In the genomic region with DNA sequence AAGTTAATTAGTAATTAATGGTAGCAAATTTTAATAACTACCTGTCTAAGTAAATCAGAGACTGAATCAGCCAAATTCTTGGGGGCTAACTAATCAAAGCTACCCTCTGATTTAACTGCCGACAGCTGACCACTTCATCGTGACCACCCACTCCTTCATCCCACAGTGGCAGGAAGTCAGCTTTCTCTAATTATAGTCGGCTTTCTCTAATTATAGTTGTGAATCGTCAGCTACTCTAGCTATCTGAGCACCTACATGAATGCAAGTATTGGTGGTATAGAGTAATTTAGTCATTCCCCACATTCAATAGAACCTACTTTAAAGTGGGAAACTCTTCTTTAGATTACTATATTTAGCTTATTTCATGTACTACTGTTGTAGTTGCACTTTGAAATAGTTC, we compare ENCODE assay signal across 29 cellular contexts.
A peak's percentile ranks its signal among the peaks of the same experiment; 100 is the strongest.
DNase-seq lines count a peak whose midpoint lies in the region; ATAC-seq and TF ChIP-seq lines count a peak whose summit lies in the region.
"Had no signal": no experiment of that assay in that cellular context is flagged by ENCODE, and none has a peak within 500 bp of the region (broad histone marks: within the 10 kb centered on the region; RNA-seq: fewer than 3 reads in every experiment).

No MANE protein-coding gene starts in this region.

- H3K27me3 Mint-ChIP-seq in naive thymus-derived CD4-positive, alpha-beta T cell = no peaks in the 10 kb centered on the region
- H3K27me3 Mint-ChIP-seq in neural progenitor cell (ENCODE audit: insufficient read depth, low read depth) = peaks cover 3% of the 10 kb centered on the region
- H3K27me3 Mint-ChIP-seq: activated naive CD8-positive, alpha-beta T cell treated with anti-CD3 and anti-CD28 coated beads, Interleukin-2, amount 10 ng/mL, durations not matched to agents 7 days and 5 days; CD4-positive, CD25-positive, alpha-beta regulatory T cell; effector memory CD8-positive, alpha-beta T cell; IgD-negative memory B cell had no signal

- H3K9me3 Mint-ChIP-seq in naive thymus-derived CD4-positive, alpha-beta T cell = peaks cover 0 to 6% (median 0%) of the 10 kb centered on the region in 11 donors
- no peaks in the 10 kb centered on the region for H3K9me3 Mint-ChIP-seq in neural progenitor cell
- H3K9me3 Mint-ChIP-seq: effector memory CD8-positive, alpha-beta T cell; nephron had no signal

- no peaks in the 10 kb centered on the region for H3K27me3 ChIP-seq in naive thymus-derived CD4-positive, alpha-beta T cell (ENCODE audit: control insufficient read depth in 2 of 2, insufficient read depth in 2 of 2, low read length in 2 of 2)
- H3K27me3 ChIP-seq in MM.1S (replicated peaks; ENCODE audit: insufficient read depth, low read length) = no peaks in the 10 kb centered on the region
- H3K27me3 ChIP-seq in neural progenitor cell = no peaks in the 10 kb centered on the region
- H3K27me3 ChIP-seq: ascending aorta, right atrium auricular region, tibial artery had no signal

- no peak overlapping the region for H2AFZ ChIP-seq in MM.1S (ENCODE audit: low read length)
- no peak overlapping the region for H2AFZ ChIP-seq in neural progenitor cell (replicated peaks)

- DNase-seq in naive thymus-derived CD4-positive, alpha-beta T cell = no peak
- DNase-seq in iPS-NIHi11 (ENCODE audit: low spot score) (no peak), MM.1S (no peak), neural progenitor cell (ENCODE audit: low spot score) (no peak), germinal center (ENCODE audit: low spot score) (no peak)
- DNase-seq: activated CD8-positive, alpha-beta T cell treated with anti-CD3 and anti-CD28 coated beads, Interleukin-2, amount 10 ng/mL, durations not matched to agents 7 days and 5 days; activated effector memory CD4-positive, alpha-beta T cell treated with anti-CD3 and anti-CD28 coated beads, Interleukin-2, amount 50 U/mL, for 16 hours; activated naive CD8-positive, alpha-beta T cell treated with anti-CD3 and anti-CD28 coated beads, Interleukin-2, amount 10 ng/mL, durations not matched to agents 7 days and 5 days; CD4-positive, CD25-positive, alpha-beta regulatory T cell; cortex of kidney; DND-41; effector memory CD8-positive, alpha-beta T cell; foreskin fibroblast; NCI-H1105 treated with DMSO at 0.1 percent for 48 hours; NCI-H2029; NCI-H446; OCI-M1; SK-N-SH; stimulated activated CD4-positive, alpha-beta T cell treated with anti-CD3 and anti-CD28 coated beads, Interleukin-2, amount 100 ng/mL, for 24 hours; T-helper 2 cell; tibial artery had no signal

- TF ChIP-seq CTCF in MM.1S (IDR thresholded peaks at IDR 0.05; ENCODE audit: low read length) (no peak), neural progenitor cell (IDR thresholded peaks at IDR 0.05) (no peak)

- H3K79me2 ChIP-seq in MM.1S (ENCODE audit: low read length) (no peaks in the 10 kb centered on the region), neural progenitor cell (ENCODE audit: low read depth) (no peaks in the 10 kb centered on the region)

- no peaks in the 10 kb centered on the region for H3K36me3 ChIP-seq in naive thymus-derived CD4-positive, alpha-beta T cell (ENCODE audit: control insufficient read depth in 2 of 3, insufficient read depth in 3 of 3, low read length in 3 of 3)
- H3K36me3 ChIP-seq in MM.1S (replicated peaks; ENCODE audit: insufficient read depth, low read length) (no peaks in the 10 kb centered on the region), neural progenitor cell (no peaks in the 10 kb centered on the region)
- H3K36me3 ChIP-seq: ascending aorta, right atrium auricular region, tibial artery had no signal

- ATAC-seq in GM18858 (IDR thresholded peaks at IDR 0.05; ENCODE audit: unreplicated experiment) = peak; percentile 52
- ATAC-seq in GM21526 (IDR thresholded peaks at IDR 0.05; ENCODE audit: low FRiP score, unreplicated experiment) = peak; percentile 64
- ATAC-seq in HG03175 (IDR thresholded peaks at IDR 0.05; ENCODE audit: unreplicated experiment) = peak; percentile 50
- ATAC-seq in naive thymus-derived CD4-positive, alpha-beta T cell = no peak
- ATAC-seq: activated CD8-positive, alpha-beta T cell treated with anti-CD3 and anti-CD28 coated beads, Interleukin-2, amount 10 ng/mL, durations not matched to agents 7 days and 5 days; effector memory CD8-positive, alpha-beta T cell had no signal

- no peaks in the 10 kb centered on the region for H3K4me1 ChIP-seq in naive thymus-derived CD4-positive, alpha-beta T cell (ENCODE audit: control insufficient read depth in 2 of 2, insufficient read depth in 2 of 2, low read length in 2 of 2)
- no peaks in the 10 kb centered on the region for H3K4me1 ChIP-seq in MM.1S (ENCODE audit: low read length)
- H3K4me1 ChIP-seq in neural progenitor cell = no peaks in the 10 kb centered on the region
- H3K4me1 ChIP-seq: ascending aorta, right atrium auricular region, tibial artery had no signal

- peak overlapping the region in 5 of 9 donors; percentile 7 to 81 (median 16) for H3K27ac Mint-ChIP-seq in naive thymus-derived CD4-positive, alpha-beta T cell
- H3K27ac Mint-ChIP-seq in neural progenitor cell = no peak overlapping the region
- H3K27ac Mint-ChIP-seq: activated CD8-positive, alpha-beta T cell treated with anti-CD3 and anti-CD28 coated beads, Interleukin-2, amount 10 ng/mL, durations not matched to agents 7 days and 5 days; activated naive CD8-positive, alpha-beta T cell treated with anti-CD3 and anti-CD28 coated beads, Interleukin-2, amount 10 ng/mL, durations not matched to agents 7 days and 5 days; effector memory CD8-positive, alpha-beta T cell; IgD-negative memory B cell; nephron had no signal

- no peak overlapping the region for H3K4me3 Mint-ChIP-seq in naive thymus-derived CD4-positive, alpha-beta T cell
- H3K4me3 Mint-ChIP-seq in neural progenitor cell = no peak overlapping the region
- H3K4me3 Mint-ChIP-seq: activated CD8-positive, alpha-beta T cell treated with anti-CD3 and anti-CD28 coated beads, Interleukin-2, amount 10 ng/mL, durations not matched to agents 7 days and 5 days; activated naive CD8-positive, alpha-beta T cell treated with anti-CD3 and anti-CD28 coated beads, Interleukin-2, amount 10 ng/mL, durations not matched to agents 7 days and 5 days; CD4-positive, CD25-positive, alpha-beta regulatory T cell; effector memory CD8-positive, alpha-beta T cell; nephron had no signal

- no peaks in the 10 kb centered on the region for H3K9me3 ChIP-seq in naive thymus-derived CD4-positive, alpha-beta T cell (ENCODE audit: control insufficient read depth in 2 of 3, low read length in 3 of 3)
- no peaks in the 10 kb centered on the region for H3K9me3 ChIP-seq in MM.1S (replicated peaks; ENCODE audit: insufficient read depth, low read length)
- H3K9me3 ChIP-seq in neural progenitor cell (ENCODE audit: low read depth) = no peaks in the 10 kb centered on the region
- H3K9me3 ChIP-seq: ascending aorta, right atrium auricular region, SK-N-SH, tibial artery had no signal

- H3K4me1 Mint-ChIP-seq in naive thymus-derived CD4-positive, alpha-beta T cell = peaks cover 0 to 12% (median 0%) of the 10 kb centered on the region in 7 donors
- no peaks in the 10 kb centered on the region for H3K4me1 Mint-ChIP-seq in neural progenitor cell

- H3F3A ChIP-seq in MM.1S (ENCODE audit: insufficient read depth, low read length) = no peaks in the 10 kb centered on the region
- H3F3A ChIP-seq in neural progenitor cell (ENCODE audit: low read depth) = no peaks in the 10 kb centered on the region

- CTCF ChIA-PET in naive thymus-derived CD4-positive, alpha-beta T cell (lab: Charles Lee) = no interaction called here

- no peak overlapping the region for H3K9ac ChIP-seq in MM.1S (ENCODE audit: low read length)
- no peak overlapping the region for H3K9ac ChIP-seq in neural progenitor cell
- H3K9ac ChIP-seq: SK-N-SH had no signal

- H3K27ac ChIP-seq in naive thymus-derived CD4-positive, alpha-beta T cell (ENCODE audit: low read depth, low read length) = no peak overlapping the region
- H3K27ac ChIP-seq in MM.1S (ENCODE audit: low read length) = no peak overlapping the region
- no peak overlapping the region for H3K27ac ChIP-seq in neural progenitor cell
- H3K27ac ChIP-seq: ascending aorta, right atrium auricular region, tibial artery had no signal

- no peaks in the 10 kb centered on the region for H3K9me2 ChIP-seq in MM.1S (replicated peaks; ENCODE audit: insufficient read depth, low read length)
- H3K9me2 ChIP-seq: SK-N-SH had no signal

- POLR2A ChIA-PET in naive thymus-derived CD4-positive, alpha-beta T cell (lab: Charles Lee) = interaction anchor here (1.0 kb wide), 1 partner anchor 15 kb away, joined by 3 read pairs; no protein-coding TSS in a partner anchor

- peaks cover 0 to 27% (median 12%) of the 10 kb centered on the region in 5 donors for H3K36me3 Mint-ChIP-seq in naive thymus-derived CD4-positive, alpha-beta T cell
- H3K36me3 Mint-ChIP-seq in neural progenitor cell = no peaks in the 10 kb centered on the region
- H3K36me3 Mint-ChIP-seq: activated naive CD8-positive, alpha-beta T cell treated with anti-CD3 and anti-CD28 coated beads, Interleukin-2, amount 10 ng/mL, durations not matched to agents 7 days and 5 days had no signal

- no peak overlapping the region for H3K4me3 ChIP-seq in naive thymus-derived CD4-positive, alpha-beta T cell (ENCODE audit: low read length)
- H3K4me3 ChIP-seq in MM.1S (ENCODE audit: low read length) = no peak overlapping the region
- no peak overlapping the region for H3K4me3 ChIP-seq in neural progenitor cell
- H3K4me3 ChIP-seq: ascending aorta, lung, right atrium auricular region, tibial artery had no signal

- intact Hi-C loops in naive thymus-derived CD4-positive, alpha-beta T cell (cut with micrococcal nuclease) = no loop called here

- no peaks in the 10 kb centered on the region for H4K20me1 ChIP-seq in MM.1S (ENCODE audit: insufficient read depth, low read length)
- no peaks in the 10 kb centered on the region for H4K20me1 ChIP-seq in neural progenitor cell (ENCODE audit: low read depth)

- H3K4me2 ChIP-seq in MM.1S (ENCODE audit: low read depth, low read length) = no peak overlapping the region
- H3K4me2 ChIP-seq in neural progenitor cell = no peak overlapping the region
- H3K4me2 ChIP-seq: SK-N-SH had no signal
